ENCODE assay signal across 9 cellular contexts in genomic region chr12:4421590-4422031, GRCh38. TPM values are rescaled to one million over a fixed set of nuclear protein-coding genes. Genes with fewer than 3 reads are reported as not detected.
DNase-seq lines count a peak whose midpoint lies in the region; FAIRE-seq and TF ChIP-seq lines count a peak whose summit lies in the region.
"Had no signal": no experiment of that assay in that cellular context is flagged by ENCODE, and none has a peak within 500 bp of the region (broad histone marks: within the 10 kb centered on the region; RNA-seq: fewer than 3 reads in every experiment).

No MANE protein-coding gene starts in this region.

- H3K27me3 Mint-ChIP-seq in CD14-positive monocyte (ENCODE audit: low read depth in 3 of 3), result peaks cover 9 to 19% (median 18%) of the 10 kb centered on the region in 3 donors

- peak; percentile 57 for FAIRE-seq in GM12892 (lab: Jason Lieb, UNC)

- H3K4me1 ChIP-seq in thyroid gland, result no peaks in the 10 kb centered on the region

- DNase-seq in CD14-positive monocyte (ENCODE audit: low spot score) (no peak), GM12892 (ENCODE audit: insufficient read length) (peak; percentile 47), NCI-H2227 (lab: John Stamatoyannopoulos, UW; ENCODE audit: unreplicated experiment) (peak; percentile 48), amniotic stem cell (lab: John Stamatoyannopoulos, UW) (peak; percentile 29), inferior parietal cortex (ENCODE audit: extremely low spot score) (peak; percentile 74), thyroid gland (no peak)
- no peak for DNase-seq in NK-92 treated with Interleukin-12 subunit alpha and Interleukin-12 subunit beta, amount 100 ng/mL, for 24 hours (lab: John Stamatoyannopoulos, UW)
- DNase-seq in activated CD4-positive, CD25-positive, alpha-beta regulatory T cell (lab: John Stamatoyannopoulos, UW), result no peak

- intact Hi-C loops in CD14-positive monocyte (cut with micrococcal nuclease), result loop anchor here (5.0 kb wide), 2 partner anchors 101 to 106 kb away; no protein-coding TSS in a partner anchor
- intact Hi-C loops in thyroid gland (cut with DNase I), result no loop called here

- H3K4me3 Mint-ChIP-seq in CD14-positive monocyte, result no peak overlapping the region

- H3K27ac ChIP-seq in thyroid gland, result no peak overlapping the region

- no peak overlapping the region for H3K27ac Mint-ChIP-seq in CD14-positive monocyte

- H3K36me3 Mint-ChIP-seq in CD14-positive monocyte, result no peaks in the 10 kb centered on the region

- no peaks in the 10 kb centered on the region for H3K4me1 Mint-ChIP-seq in CD14-positive monocyte

- WGBS in thyroid gland, 2 donors, result 30 to 32% methylated on average over 4 of the region's 4 CpGs

- TF ChIP-seq CTCF in CD14-positive monocyte (IDR thresholded peaks at IDR 0.05) (peak; percentile 82), thyroid gland (IDR thresholded peaks at IDR 0.05) (peak in 5 of 6 experiments; percentile 18 to 58 (median 29))

- H3K36me3 ChIP-seq in thyroid gland, result no peaks in the 10 kb centered on the region

- no peaks in the 10 kb centered on the region for H3K27me3 ChIP-seq in thyroid gland

- no peak overlapping the region for H3K4me3 ChIP-seq in thyroid gland (replicated peaks in 1 of 3)

- H3K9me3 Mint-ChIP-seq in CD14-positive monocyte, result peaks cover 0 to 2% (median 0%) of the 10 kb centered on the region in 7 donors

- no peaks in the 10 kb centered on the region for H3K9me3 ChIP-seq in thyroid gland

- TF ChIP-seq POLR2A in GM12892 (IDR thresholded peaks at IDR 0.05; ENCODE audit: low read depth, low read length), result no peak
- TF ChIP-seq POLR2A in thyroid gland (IDR thresholded peaks at IDR 0.05), result no peak

RNA-seq across cellular contexts. Expression of gene FGF6, which starts 24.0 kb away (rescaled TPM):
- polyA plus RNA-seq in CD14-positive monocyte, result not detected
- not detected for polyA plus RNA-seq in GM12892 (2012; ENCODE audit: missing spikeins)
- not detected for total RNA-seq in thyroid gland
- total RNA-seq: T-helper 1 cell treated with Interleukin-12 subunit alpha and Interleukin-12 subunit beta and Interleukin-4 antibody, amounts not matched to agents 30 ng/mL and 1 ng/mL, for 36 hours had no signal

RNA-seq across cellular contexts. Expression of gene FGF23, which starts 42.1 kb away (rescaled TPM):
- polyA plus RNA-seq in CD14-positive monocyte, result not detected
- polyA plus RNA-seq in GM12892 (2012; ENCODE audit: missing spikeins), result not detected
- not detected for total RNA-seq in thyroid gland
- total RNA-seq: T-helper 1 cell treated with Interleukin-12 subunit alpha and Interleukin-12 subunit beta and Interleukin-4 antibody, amounts not matched to agents 30 ng/mL and 1 ng/mL, for 36 hours had no signal

Comparison
In these comparisons a context has a peak if more than half of its experiments do, and no peak if none do; other contexts are left out.
1. DNase-seq: peak in GM12892 (single experiment), NCI-H2227 (single experiment), amniotic stem cell (single experiment) and inferior parietal cortex (single experiment); none in CD14-positive monocyte (single experiment), thyroid gland (0 of 2), NK-92 treated with Interleukin-12 subunit alpha and Interleukin-12 subunit beta, amount 100 ng/mL, for 24 hours (single experiment) and activated CD4-positive, CD25-positive, alpha-beta regulatory T cell (0 of 4).